ENCODE assay signal across 11 cellular contexts in genomic region chr11:130765951-130766649, GRCh38.
DNase-seq lines count a peak whose midpoint lies in the region; ATAC-seq and FAIRE-seq lines count a peak whose summit lies in the region.
"Had no signal": no experiment of that assay in that cellular context is flagged by ENCODE, and none has a peak within 500 bp of the region (broad histone marks: within the 10 kb centered on the region; RNA-seq: fewer than 3 reads in every experiment).

No MANE protein-coding gene starts in this region.

- peak overlapping the region in 9 of 11 experiments; percentile 31 to 59 (median 51); a peak in 18 of 22 replicates for H3K4me2 ChIP-seq in BLaER1 treated with 17β-estradiol and CSF1 and Interleukin-3, amounts not matched to agents 10 nM and 100 nM

- ATAC-seq in HG02885 (IDR thresholded peaks at IDR 0.05; ENCODE audit: poor library complexity, unreplicated experiment): peak; percentile 71
- ATAC-seq: T-helper 17 cell had no signal

- peaks cover 21 to 30% (median 23%) of the 10 kb centered on the region in 11 experiments for H3K9me3 ChIP-seq in BLaER1 treated with 17β-estradiol and CSF1 and Interleukin-3, amounts not matched to agents 10 nM and 100 nM (replicated peaks in 1 of 11)
- no peaks in the 10 kb centered on the region for H3K9me3 ChIP-seq in SK-N-MC (ENCODE audit: low read depth, low read length)
- H3K9me3 ChIP-seq in small intestine (ENCODE audit: control insufficient read depth, low read depth): no peaks in the 10 kb centered on the region

- peak; percentile 65 for FAIRE-seq in GM19239 (lab: Jason Lieb, UNC)
- no peak for FAIRE-seq in small intestine (lab: Jason Lieb, UNC)
- FAIRE-seq in HTR-8/SVneo (lab: Jason Lieb, UNC): no peak

- WGBS in small intestine, 3 donors: 63 to 71% (median 66%) methylated on average over 5 of the region's 5 CpGs

- H3K27ac ChIP-seq in BLaER1 treated with 17β-estradiol and CSF1 and Interleukin-3, amounts not matched to agents 10 nM and 100 nM: peak overlapping the region in 4 of 11 experiments; percentile 13 to 59 (median 22); a peak in 3 of 22 replicates
- H3K27ac ChIP-seq in SK-N-MC: 0 out of 2 replicates have a peak overlapping the region, but pooled peaks have one; percentile 8
- H3K27ac ChIP-seq in small intestine (ENCODE audit: low read depth in 1 of 2, low read length in 1 of 2): no peak overlapping the region

- H3K4me1 ChIP-seq in BLaER1 treated with 17β-estradiol and CSF1 and Interleukin-3, amounts not matched to agents 10 nM and 100 nM: peaks cover 8 to 54% (median 43%) of the 10 kb centered on the region in 10 experiments; a peak in 18 of 20 replicates
- peaks cover 0 to 3% of the 10 kb centered on the region in 2 donors for H3K4me1 ChIP-seq in small intestine (ENCODE audit: control insufficient read depth in 2 of 2, insufficient read depth in 1 of 2, low read depth in 1 of 2, low read length in 1 of 2)

- DNase-seq in GM19239 (ENCODE audit: insufficient read length, low spot score): no peak
- no peak for DNase-seq in SK-N-MC (ENCODE audit: low read depth, low spot score)
- no peak for DNase-seq in small intestine
- DNase-seq in HTR-8/SVneo (ENCODE audit: insufficient read length, low spot score): no peak
- no peak for DNase-seq in HuH-7 (ENCODE audit: low spot score)
- DNase-seq in GF-D8 (lab: John Stamatoyannopoulos, UW): no peak
- DNase-seq: AML-193, NCI-H345, T-helper 17 cell had no signal

- no peak overlapping the region for H3K4me3 ChIP-seq in BLaER1 treated with 17β-estradiol and CSF1 and Interleukin-3, amounts not matched to agents 10 nM and 100 nM
- peak overlapping the region; percentile 6; the same call in 1 of the 2 replicates for H3K4me3 ChIP-seq in SK-N-MC
- H3K4me3 ChIP-seq in small intestine (ENCODE audit: low read depth in 1 of 2, low read length in 2 of 2): no peak overlapping the region

- H3K9ac ChIP-seq in BLaER1 treated with 17β-estradiol and CSF1 and Interleukin-3, amounts not matched to agents 10 nM and 100 nM: no peak overlapping the region
- H3K9ac ChIP-seq in SK-N-MC (ENCODE audit: insufficient read length): no peak overlapping the region

- H3K36me3 ChIP-seq in BLaER1 treated with 17β-estradiol and CSF1 and Interleukin-3, amounts not matched to agents 10 nM and 100 nM: no peaks in the 10 kb centered on the region
- H3K36me3 ChIP-seq in SK-N-MC (ENCODE audit: insufficient read depth, low read length) (no peaks in the 10 kb centered on the region), small intestine (ENCODE audit: control insufficient read depth in 2 of 2, insufficient read depth in 2 of 2, low read length in 2 of 2) (no peaks in the 10 kb centered on the region)

- no peaks in the 10 kb centered on the region for H4K20me1 ChIP-seq in BLaER1 treated with 17β-estradiol and CSF1 and Interleukin-3, amounts not matched to agents 10 nM and 100 nM

- H3K27me3 ChIP-seq in BLaER1 treated with 17β-estradiol and CSF1 and Interleukin-3, amounts not matched to agents 10 nM and 100 nM: no peaks in the 10 kb centered on the region
- H3K27me3 ChIP-seq in small intestine (ENCODE audit: control insufficient read depth in 2 of 2, insufficient read depth in 2 of 2, low read length in 2 of 2): no peaks in the 10 kb centered on the region
